24 cellular contexts compared by ENCODE assay signal in the genomic region with DNA sequence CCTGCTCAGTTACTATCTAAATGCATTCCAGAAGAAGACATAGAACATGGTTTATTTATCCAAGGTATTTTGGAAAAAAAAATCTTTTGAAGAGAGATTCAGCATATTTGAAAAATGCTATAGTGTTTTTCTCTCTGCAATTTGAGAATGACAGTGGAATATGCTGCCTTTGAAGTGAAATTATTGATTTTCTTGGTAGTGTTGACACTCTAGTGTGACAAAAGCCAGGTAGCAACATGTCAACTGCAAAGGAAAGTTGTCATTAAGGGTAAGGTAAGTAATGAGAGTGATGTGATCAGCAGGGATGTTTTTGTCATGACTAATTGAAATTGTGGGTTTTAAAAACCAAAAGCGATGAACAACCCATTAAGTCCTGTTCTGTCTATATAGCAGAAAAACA.
DNase-seq lines count a peak whose midpoint lies in the region; ATAC-seq, FAIRE-seq and TF ChIP-seq lines count a peak whose summit lies in the region.
"Had no signal": no experiment of that assay in that cellular context is flagged by ENCODE, and none has a peak within 500 bp of the region (broad histone marks: within the 10 kb centered on the region; RNA-seq: fewer than 3 reads in every experiment).

No MANE protein-coding gene starts in this region.

- H3K27me3 ChIP-seq in HepG2 (ENCODE audit: control insufficient read depth in 1 of 2, insufficient read depth in 2 of 2, low read length in 2 of 2) (no peaks in the 10 kb centered on the region), heart left ventricle (no peaks in the 10 kb centered on the region)
- H3K27me3 ChIP-seq: MG63 had no signal

- no TSS peak for BruUV-seq in HepG2 (replicated peaks; lab: Mats Ljungman, UMichigan)

- in situ Hi-C loops in HepG2 (cut with HindIII; ENCODE audit: extremely low pct_ligation_motif_present, low pct_unique_long_range_greater_than_20kb), result loop anchor here (25.0 kb wide), 1 partner anchor 820 kb away; no protein-coding TSS in a partner anchor

- no peaks in the 10 kb centered on the region for H3K36me3 Mint-ChIP-seq in activated naive CD8-positive, alpha-beta T cell treated with anti-CD3 and anti-CD28 coated beads, Interleukin-2, amount 50 U/mL, for 24 hours (ENCODE audit: low read depth)
- H3K36me3 Mint-ChIP-seq: IgD-negative memory B cell had no signal

- 69% methylated on average over 1 of the region's 1 CpG for WGBS in HepG2 (ENCODE audit: low lambda C conversion rate)
- WGBS in heart left ventricle, 4 donors, result 90 to 96% (median 93%) methylated on average over 1 of the region's 1 CpG

- no peaks in the 10 kb centered on the region for H3K36me3 ChIP-seq in HepG2 (replicated peaks in 1 of 2; ENCODE audit: control insufficient read depth in 1 of 2, insufficient read depth in 2 of 2, low read length in 2 of 2)
- H3K36me3 ChIP-seq in heart left ventricle, result no peaks in the 10 kb centered on the region
- H3K36me3 ChIP-seq: MG63 had no signal

- H4K20me1 ChIP-seq in HepG2 (ENCODE audit: insufficient read depth, low read length), result no peaks in the 10 kb centered on the region

- H3K79me2 ChIP-seq in HepG2 (ENCODE audit: insufficient read depth, low read length), result no peaks in the 10 kb centered on the region

- H3K4me3 ChIP-seq in HepG2 (replicated peaks in 1 of 3; ENCODE audit: insufficient read depth in 1 of 3, low read depth in 2 of 3, low read length in 3 of 3) (no peak overlapping the region), heart left ventricle (no peak overlapping the region)
- H3K4me3 ChIP-seq: MG63, PC-9 had no signal

- DNase-seq in ELR (ENCODE audit: low read depth), result peak; percentile 20
- peak; percentile 12 for DNase-seq in NCI-H1105 (lab: John Stamatoyannopoulos, UW)
- peak; percentile 4 for DNase-seq in NCI-H345 treated with DMSO at 0.1 percent for 48 hours (lab: John Stamatoyannopoulos, UW; ENCODE audit: unreplicated experiment)
- no peak for DNase-seq in HepG2 (ENCODE audit: low spot score)
- no peak for DNase-seq in activated naive CD4-positive, alpha-beta T cell (lab: John Stamatoyannopoulos, UW)
- no peak for DNase-seq in heart left ventricle
- DNase-seq in activated naive CD8-positive, alpha-beta T cell treated with anti-CD3 and anti-CD28 coated beads, Interleukin-2, amount 50 U/mL, for 24 hours, result no peak
- DNase-seq: AML-193, DMS 273 treated with DMSO at 0.1 percent for 48 hours, DND-41, H9, Karpas-422, MG63, NCI-H1048, NCI-H1930, NCI-H446 treated with DMSO at 0.1 percent for 48 hours, NCI-H82, PC-9 had no signal

- TF ChIP-seq EP300 in HepG2 (IDR thresholded peaks at IDR 0.05; ENCODE audit: low read depth in 2 of 2, low read length in 2 of 2), result no peak; a peak in 1 of 4 replicates
- TF ChIP-seq EP300 in HepG2 (CRISPR knock-in tag; IDR thresholded peaks at IDR 0.05; ENCODE audit: borderline replicate concordance), result no peak

- peaks cover 4% of the 10 kb centered on the region for H3K9me3 Mint-ChIP-seq in activated naive CD8-positive, alpha-beta T cell treated with anti-CD3 and anti-CD28 coated beads, Interleukin-2, amount 50 U/mL, for 24 hours
- H3K9me3 Mint-ChIP-seq: IgD-negative memory B cell; T-helper 1 cell treated with Interleukin-12 subunit alpha and Interleukin-12 subunit beta and Interleukin-4 antibody, amounts not matched to agents 30 μg/mL and 1 μg/mL, for 36 hours had no signal

- no peak overlapping the region for H3K9ac ChIP-seq in HepG2 (ENCODE audit: insufficient read depth, low read depth, low read length)

- H3K27me3 Mint-ChIP-seq in activated naive CD8-positive, alpha-beta T cell treated with anti-CD3 and anti-CD28 coated beads, Interleukin-2, amount 50 U/mL, for 24 hours, result no peaks in the 10 kb centered on the region
- H3K27me3 Mint-ChIP-seq: IgD-negative memory B cell had no signal

- intact Hi-C loops in HepG2 (cut with micrococcal nuclease; ENCODE audit: unreplicated experiment), result loop anchor here (5.0 to 10.0 kb wide), 4 partner anchors 235 to 1390 kb away; a partner anchor contains a TSS
- intact Hi-C loops in heart left ventricle (cut with DNase I), result no loop called here

- H3K9me3 ChIP-seq in HepG2 (ENCODE audit: low read length) (peaks cover 3% of the 10 kb centered on the region; the same call in 1 of the 2 replicates), heart left ventricle (peaks cover 0 to 26% (median 0%) of the 10 kb centered on the region in 12 donors)

- FAIRE-seq in HepG2 (lab: Jason Lieb, UNC), result no peak
- FAIRE-seq: G401.6, HTR-8/SVneo had no signal

- peaks cover 14% of the 10 kb centered on the region; the same call in 1 of the 2 replicates for H3K4me1 ChIP-seq in HepG2 (ENCODE audit: insufficient read depth, low read length)
- no peaks in the 10 kb centered on the region for H3K4me1 ChIP-seq in heart left ventricle

- POLR2A ChIA-PET in HepG2 (lab: Yijun Ruan, JAX), result no interaction called here

- no peak overlapping the region for H2AFZ ChIP-seq in HepG2 (ENCODE audit: low read length)
- H2AFZ ChIP-seq: PC-9 had no signal

- no peak for TF ChIP-seq RAD21 in HepG2 (CRISPR knock-in tag; IDR thresholded peaks at IDR 0.05)

- H3K4me2 ChIP-seq in HepG2 (ENCODE audit: low read depth, low read length), result no peak overlapping the region
- H3K4me2 ChIP-seq: PC-9 had no signal

- no peak for TF ChIP-seq CTCF in HepG2 (CRISPR knock-in tag; IDR thresholded peaks at IDR 0.05)
- no peak for TF ChIP-seq CTCF in heart left ventricle (IDR thresholded peaks at IDR 0.05)

- no peak overlapping the region for H3K27ac Mint-ChIP-seq in activated naive CD8-positive, alpha-beta T cell treated with anti-CD3 and anti-CD28 coated beads, Interleukin-2, amount 50 U/mL, for 24 hours
- H3K27ac Mint-ChIP-seq: H9; IgD-negative memory B cell; T-helper 1 cell treated with Interleukin-12 subunit alpha and Interleukin-12 subunit beta and Interleukin-4 antibody, amounts not matched to agents 30 μg/mL and 1 μg/mL, for 36 hours had no signal

- no peak for ATAC-seq in HepG2
- ATAC-seq in heart left ventricle, result no peak
- no peak for ATAC-seq in activated naive CD8-positive, alpha-beta T cell treated with anti-CD3 and anti-CD28 coated beads, Interleukin-2, amount 50 U/mL, for 24 hours

- H3K4me1 Mint-ChIP-seq in activated naive CD8-positive, alpha-beta T cell treated with anti-CD3 and anti-CD28 coated beads, Interleukin-2, amount 50 U/mL, for 24 hours, result no peaks in the 10 kb centered on the region
- H3K4me1 Mint-ChIP-seq: IgD-negative memory B cell had no signal

- CTCF ChIA-PET in HepG2 (lab: Yijun Ruan, JAX; ENCODE audit: low intra/inter-chr PET ratio, low total read pairs), result no interaction called here

- no peak overlapping the region for H3K4me3 Mint-ChIP-seq in activated naive CD8-positive, alpha-beta T cell treated with anti-CD3 and anti-CD28 coated beads, Interleukin-2, amount 50 U/mL, for 24 hours
- H3K4me3 Mint-ChIP-seq: H9; IgD-negative memory B cell; T-helper 1 cell treated with Interleukin-12 subunit alpha and Interleukin-12 subunit beta and Interleukin-4 antibody, amounts not matched to agents 30 μg/mL and 1 μg/mL, for 36 hours had no signal

- H3K27ac ChIP-seq in HepG2 (ENCODE audit: extremely low read length, insufficient read depth, low read length) (no peak overlapping the region), heart left ventricle (no peak overlapping the region)
- H3K27ac ChIP-seq: C4-2B, HL-60, PC-9 had no signal

- TF ChIP-seq POLR2A in HepG2 (IDR thresholded peaks at IDR 0.05; ENCODE audit: insufficient read depth in 1 of 2, low read depth in 2 of 2, low read length in 2 of 2), result no peak
- TF ChIP-seq POLR2A in heart left ventricle (IDR thresholded peaks at IDR 0.05), result no peak

TF ChIP-seq in HepG2, 621 proteins besides CTCF, POLR2A, EP300 and RAD21 (continues in another document):
- TF ChIP-seq KAT2B (IDR thresholded peaks at IDR 0.05; ENCODE audit: borderline replicate concordance, low read depth, low read length), result peak; percentile 45; the same call in 1 of the 2 replicates
- 0 out of 2 replicates have a peak, but pooled peaks have one; percentile 5 for TF ChIP-seq MAFF (IDR thresholded peaks at IDR 0.05; ENCODE audit: low read depth, low read length)
- peak; percentile 82 for TF ChIP-seq ONECUT2 (CRISPR knock-in tag; IDR thresholded peaks at IDR 0.05)
- no peak for TF ChIP-seq ARHGAP35 (CRISPR knock-in tag; IDR thresholded peaks at IDR 0.05; ENCODE audit: borderline replicate concordance)
- TF ChIP-seq SOX13 (IDR thresholded peaks at IDR 0.05), result no peak
- peak in 1 of 2 experiments; percentile 55; a peak in 2 of 4 replicates for TF ChIP-seq SOX13 (CRISPR knock-in tag; conservative IDR thresholded peaks at IDR 0.05 in 1 of 2, IDR thresholded peaks at IDR 0.05 in 1 of 2)
- no peak for TF ChIP-seq ZNF496 (CRISPR knock-in tag; IDR thresholded peaks at IDR 0.05; ENCODE audit: insufficient replicate concordance)
- peak; percentile 45; the same call in 1 of the 2 replicates for TF ChIP-seq FOXA3 (CRISPR knock-in tag; IDR thresholded peaks at IDR 0.05)
- no peak for TF ChIP-seq ZNF3 (CRISPR knock-in tag; IDR thresholded peaks at IDR 0.05)
- no peak for TF ChIP-seq U2AF1 (optimal IDR thresholded peaks at IDR 0.05; ENCODE audit: low read depth, low read length)
- TF ChIP-seq ZSCAN29 (CRISPR knock-in tag; conservative IDR thresholded peaks at IDR 0.05), result no peak
- TF ChIP-seq GLI4 (CRISPR knock-in tag; IDR thresholded peaks at IDR 0.05; ENCODE audit: borderline replicate concordance), result no peak
- no peak for TF ChIP-seq ZSCAN9 (CRISPR knock-in tag; IDR thresholded peaks at IDR 0.05; ENCODE audit: borderline replicate concordance)
- TF ChIP-seq, protein P1, sequence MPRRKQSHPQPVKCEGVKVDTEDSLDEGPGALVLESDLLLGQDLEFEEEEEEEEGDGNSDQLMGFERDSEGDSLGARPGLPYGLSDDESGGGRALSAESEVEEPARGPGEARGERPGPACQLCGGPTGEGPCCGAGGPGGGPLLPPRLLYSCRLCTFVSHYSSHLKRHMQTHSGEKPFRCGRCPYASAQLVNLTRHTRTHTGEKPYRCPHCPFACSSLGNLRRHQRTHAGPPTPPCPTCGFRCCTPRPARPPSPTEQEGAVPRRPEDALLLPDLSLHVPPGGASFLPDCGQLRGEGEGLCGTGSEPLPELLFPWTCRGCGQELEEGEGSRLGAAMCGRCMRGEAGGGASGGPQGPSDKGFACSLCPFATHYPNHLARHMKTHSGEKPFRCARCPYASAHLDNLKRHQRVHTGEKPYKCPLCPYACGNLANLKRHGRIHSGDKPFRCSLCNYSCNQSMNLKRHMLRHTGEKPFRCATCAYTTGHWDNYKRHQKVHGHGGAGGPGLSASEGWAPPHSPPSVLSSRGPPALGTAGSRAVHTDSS (CRISPR knock-in tag; conservative IDR thresholded peaks at IDR 0.05), result no peak
- TF ChIP-seq SOX6 (IDR thresholded peaks at IDR 0.05), result no peak
- peak; percentile 44; the same call in 1 of the 2 replicates for TF ChIP-seq SOX6 (CRISPR knock-in tag; IDR thresholded peaks at IDR 0.05)
- peak; percentile 83 for TF ChIP-seq ZEB1 (IDR thresholded peaks at IDR 0.05; ENCODE audit: insufficient replicate concordance, low read depth)
- peak; percentile 57 for TF ChIP-seq TCF7 (IDR thresholded peaks at IDR 0.05; ENCODE audit: low read depth)
- peak; percentile 49; the same call in 1 of the 2 replicates for TF ChIP-seq SOX5 (CRISPR knock-in tag; IDR thresholded peaks at IDR 0.05; ENCODE audit: borderline replicate concordance)
- TF ChIP-seq KDM1A (CRISPR knock-in tag; IDR thresholded peaks at IDR 0.05), result no peak

Comparison
In these comparisons a context has a peak if more than half of its experiments do, and no peak if none do; other contexts are left out.
1. DNase-seq: peak in ELR (single experiment), NCI-H1105 (single experiment) and NCI-H345 treated with DMSO at 0.1 percent for 48 hours (single experiment); none in HepG2 (single experiment), activated naive CD4-positive, alpha-beta T cell (0 of 4), heart left ventricle (0 of 5) and activated naive CD8-positive, alpha-beta T cell treated with anti-CD3 and anti-CD28 coated beads, Interleukin-2, amount 50 U/mL, for 24 hours (single experiment).